10 cellular contexts compared by ENCODE assay signal in the genomic region with DNA sequence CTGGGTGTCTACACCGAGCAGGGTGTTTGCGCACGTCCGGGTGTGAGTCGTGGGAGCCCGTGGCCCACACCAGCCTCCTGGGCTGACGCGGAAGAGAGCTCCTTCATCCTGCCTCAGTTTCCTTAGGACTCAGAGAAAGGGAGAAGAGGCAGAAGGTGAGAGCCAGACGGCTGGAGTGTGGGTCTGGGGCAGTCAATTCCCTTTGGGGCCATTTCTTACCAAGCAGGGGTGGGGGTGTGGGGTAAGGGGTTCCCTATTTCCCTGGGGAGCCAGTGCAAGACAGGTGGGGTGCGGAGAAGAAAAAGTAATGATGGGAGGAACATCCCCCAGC. TPM values are rescaled to one million over a fixed set of nuclear protein-coding genes. Genes with fewer than 3 reads are reported as not detected.
DNase-seq lines count a peak whose midpoint lies in the region; ATAC-seq and TF ChIP-seq lines count a peak whose summit lies in the region.
"Had no signal": no experiment of that assay in that cellular context is flagged by ENCODE, and none has a peak within 500 bp of the region (broad histone marks: within the 10 kb centered on the region; RNA-seq: fewer than 3 reads in every experiment).

No MANE protein-coding gene starts in this region.

- no peaks in the 10 kb centered on the region for H3K9me3 Mint-ChIP-seq in activated naive CD4-positive, alpha-beta T cell treated with anti-CD3 and anti-CD28 coated beads for 36 hours
- H3K9me3 Mint-ChIP-seq in mesothelial cell of epicardium: peaks cover under 1% of the 10 kb centered on the region

- peaks cover 20% of the 10 kb centered on the region for H3K27me3 ChIP-seq in colonic mucosa
- peaks cover 32% of the 10 kb centered on the region for H3K27me3 ChIP-seq in transverse colon

- no peak overlapping the region for H3K27ac Mint-ChIP-seq in activated naive CD4-positive, alpha-beta T cell treated with anti-CD3 and anti-CD28 coated beads for 36 hours
- H3K27ac Mint-ChIP-seq in mesothelial cell of epicardium: no peak overlapping the region
- H3K27ac Mint-ChIP-seq: CD4-positive, CD25-positive, alpha-beta regulatory T cell had no signal

- no peaks in the 10 kb centered on the region for H3K4me1 ChIP-seq in colonic mucosa
- H3K4me1 ChIP-seq in transverse colon: peaks cover 4 to 14% (median 12%) of the 10 kb centered on the region in 4 donors

- no peak for TF ChIP-seq EP300 in transverse colon (IDR thresholded peaks at IDR 0.05; ENCODE audit: low read depth)

- no peaks in the 10 kb centered on the region for H3K9me3 ChIP-seq in colonic mucosa
- H3K9me3 ChIP-seq in transverse colon: no peaks in the 10 kb centered on the region

- CTCF ChIA-PET in activated naive CD4-positive, alpha-beta T cell treated with anti-CD3 and anti-CD28 coated beads for 36 hours (lab: Charles Lee): interaction anchor here (5.6 to 8.8 kb wide), 2 partner anchors 14 to 23 kb away, joined by 25 to 50 read pairs; a partner anchor contains a TSS

- H3K4me3 ChIP-seq in colonic mucosa (peak overlapping the region; percentile 34), transverse colon (peak overlapping the region in 3 of 4 donors; percentile 20 to 51 (median 41))

- TF ChIP-seq POLR2A in transverse colon (IDR thresholded peaks at IDR 0.05): no peak

- ATAC-seq in GM18520 (IDR thresholded peaks at IDR 0.05; ENCODE audit: unreplicated experiment): no peak

- WGBS in transverse colon (ENCODE audit: low coverage in 1 of 2), 2 donors: 21 to 60% methylated on average over 2 to 10 of the region's 10 CpGs

- peaks cover 32% of the 10 kb centered on the region for H3K27me3 Mint-ChIP-seq in activated naive CD4-positive, alpha-beta T cell treated with anti-CD3 and anti-CD28 coated beads for 36 hours (ENCODE audit: low read depth)
- H3K27me3 Mint-ChIP-seq in mesothelial cell of epicardium (ENCODE audit: low read depth): peaks cover 77% of the 10 kb centered on the region

- H3K9ac ChIP-seq in colonic mucosa (ENCODE audit: low read depth in 2 of 2, low read length in 2 of 2): peak overlapping the region in 1 of 2 donors; percentile 19
- H3K9ac ChIP-seq: KMS-11 had no signal

- peaks cover 5% of the 10 kb centered on the region for H3K4me1 Mint-ChIP-seq in activated naive CD4-positive, alpha-beta T cell treated with anti-CD3 and anti-CD28 coated beads for 36 hours (ENCODE audit: low read depth)
- H3K4me1 Mint-ChIP-seq in mesothelial cell of epicardium: peaks cover 2% of the 10 kb centered on the region

- TF ChIP-seq CTCF in colonic mucosa (IDR thresholded peaks at IDR 0.05) (no peak), mesothelial cell of epicardium (IDR thresholded peaks at IDR 0.05; ENCODE audit: unreplicated experiment) (no peak), transverse colon (IDR thresholded peaks at IDR 0.05) (no peak)

- no peak overlapping the region for H3K27ac ChIP-seq in colonic mucosa
- no peak overlapping the region for H3K27ac ChIP-seq in transverse colon
- H3K27ac ChIP-seq: KMS-11 had no signal

- no peak for DNase-seq in activated naive CD4-positive, alpha-beta T cell treated with anti-CD3 and anti-CD28 coated beads for 36 hours
- DNase-seq in activated naive CD4-positive, alpha-beta T cell treated with anti-CD3 and anti-CD28 coated beads, Interleukin-2, amount 50 U/mL, for 16 hours: no peak
- no peak for DNase-seq in colonic mucosa
- no peak for DNase-seq in mesothelial cell of epicardium (ENCODE audit: low spot score in 2 of 2, unreplicated experiment in 2 of 2)
- no peak for DNase-seq in transverse colon
- DNase-seq in KG1 (lab: John Stamatoyannopoulos, UW): no peak
- DNase-seq in NOMO-1 (lab: John Stamatoyannopoulos, UW; ENCODE audit: unreplicated experiment in 2 of 2): no peak
- DNase-seq: CD4-positive, CD25-positive, alpha-beta regulatory T cell had no signal

- H3K4me3 Mint-ChIP-seq in activated naive CD4-positive, alpha-beta T cell treated with anti-CD3 and anti-CD28 coated beads for 36 hours: peak overlapping the region; percentile 10
- H3K4me3 Mint-ChIP-seq in mesothelial cell of epicardium: peak overlapping the region; percentile 54

- H3K36me3 ChIP-seq in colonic mucosa: no peaks in the 10 kb centered on the region
- H3K36me3 ChIP-seq in transverse colon: no peaks in the 10 kb centered on the region

- intact Hi-C loops in activated naive CD4-positive, alpha-beta T cell treated with anti-CD3 and anti-CD28 coated beads for 36 hours (cut with micrococcal nuclease): no loop called here
- intact Hi-C loops in colonic mucosa (cut with DNase I): loop anchor here (10.0 kb wide), 1 partner anchor 60 kb away; no protein-coding TSS in a partner anchor
- intact Hi-C loops in transverse colon (cut with DNase I; ENCODE audit: low total_unique reads): no loop called here

- H3K36me3 Mint-ChIP-seq in activated naive CD4-positive, alpha-beta T cell treated with anti-CD3 and anti-CD28 coated beads for 36 hours (ENCODE audit: low read depth): no peaks in the 10 kb centered on the region
- H3K36me3 Mint-ChIP-seq in mesothelial cell of epicardium: no peaks in the 10 kb centered on the region
- H3K36me3 Mint-ChIP-seq: CD4-positive, CD25-positive, alpha-beta regulatory T cell had no signal

- in situ Hi-C loops in transverse colon (cut with MboI; ENCODE audit: low pct_ligation_motif_present in 1 of 4, low pct_unique_long_range_greater_than_20kb in 1 of 4, low sequenced_read_pairs in 3 of 4): no loop called here

RNA-seq across cellular contexts. Expression of a gene that starts 0.8 kb away (rescaled TPM):
- not detected for total RNA-seq in activated naive CD4-positive, alpha-beta T cell treated with anti-CD3 and anti-CD28 coated beads for 36 hours
- 100 to 1,000 TPM in 1 of 2 donors, 10 to 100 TPM in 1; 46.2 to 120 TPM for total RNA-seq in colonic mucosa
- total RNA-seq in mesothelial cell of epicardium: not detected in 3 replicates
- 100 to 1,000 TPM; 107 to 237 (median 152) TPM for total RNA-seq in transverse colon
- total RNA-seq: CD4-positive, CD25-positive, alpha-beta regulatory T cell had no signal

RNA-seq across cellular contexts. Expression of a gene that starts 14.3 kb away (rescaled TPM):
- total RNA-seq in activated naive CD4-positive, alpha-beta T cell treated with anti-CD3 and anti-CD28 coated beads for 36 hours: 100 to 1,000 TPM; 108 to 115 TPM
- 10 to 100 TPM; 42.2 to 62.0 TPM for total RNA-seq in colonic mucosa
- 78.8 to 84.4 TPM (median 80.3 TPM) in 3 replicates for total RNA-seq in mesothelial cell of epicardium
- total RNA-seq in transverse colon: 10 to 100 TPM; 25.3 to 45.1 (median 32.1) TPM

RNA-seq across cellular contexts. Expression of a gene that starts 35.3 kb away (rescaled TPM):
- 10 to 100 TPM; 18.8 to 20.6 TPM for total RNA-seq in activated naive CD4-positive, alpha-beta T cell treated with anti-CD3 and anti-CD28 coated beads for 36 hours
- total RNA-seq in colonic mucosa (10 to 100 TPM; 16.0 to 25.9 TPM), mesothelial cell of epicardium (16.7 to 17.4 TPM (median 16.9 TPM) in 3 replicates), transverse colon (10 to 100 TPM in 2 of 4 donors, 1 to 10 TPM in 2; 4.9 to 36.2 (median 11.5) TPM)

RNA-seq across cellular contexts. Expression of a gene that starts 43.7 kb away (rescaled TPM):
- not detected for total RNA-seq in activated naive CD4-positive, alpha-beta T cell treated with anti-CD3 and anti-CD28 coated beads for 36 hours
- total RNA-seq in colonic mucosa (under 1 TPM in 1 of 2 donors, not detected in 1; 0.22 TPM), mesothelial cell of epicardium (0.18 to 0.49 TPM (median 0.34 TPM) in 3 replicates), transverse colon (under 1 TPM in 1 of 4 donors, not detected in 3; 0.32 TPM)

Comparison
In these comparisons a context has a peak if more than half of its experiments do, and no peak if none do; other contexts are left out.
1. RNA of a gene that starts 0.8 kb away (total RNA-seq): 107 to 237 TPM in transverse colon and 46.2 to 120 TPM in colonic mucosa; not detected in activated naive CD4-positive, alpha-beta T cell treated with anti-CD3 and anti-CD28 coated beads for 36 hours and not detected in mesothelial cell of epicardium; every median in the first group is over 10 times any median in the second.